ENCODE assay signal across 26 cellular contexts in genomic region chr1:9878421-9878820, GRCh38.
"Had no signal": no experiment of that assay in that cellular context is flagged by ENCODE, and none has a peak within 500 bp of the region (broad histone marks: within the 10 kb centered on the region; RNA-seq: fewer than 3 reads in every experiment).

No MANE protein-coding gene starts in this region.

- H3K4me3 ChIP-seq: ascending aorta, cardiac muscle cell, coronary artery, dorsolateral prefrontal cortex, heart left ventricle, psoas muscle, sigmoid colon, smooth muscle cell, tibial nerve had no signal

- ATAC-seq: heart left ventricle, left ventricle myocardium superior, psoas muscle had no signal

- H3K79me2 ChIP-seq: parathyroid adenoma had no signal

- H3K27me3 ChIP-seq: ascending aorta, cardiac muscle cell, dorsolateral prefrontal cortex, foreskin keratinocyte, heart left ventricle, sigmoid colon, tibial nerve had no signal

- DNase-seq: activated CD4-positive, alpha-beta memory T cell treated with anti-CD3 and anti-CD28 coated beads for 36 hours; activated CD4-positive, alpha-beta T cell treated with anti-CD3 and anti-CD28 coated beads, Interleukin-2, amount 10 ng/mL, durations not matched to agents 24 days and 14 days; activated CD4-positive, CD25-positive, alpha-beta regulatory T cell treated with anti-CD3 and anti-CD28 coated beads, Interleukin-2, amount 50 U/mL, for 72 hours; activated CD8-positive, alpha-beta memory T cell treated with anti-CD3 and anti-CD28 coated beads, Interleukin-2, amount 50 U/mL, for 48 hours; activated gamma-delta T cell; activated naive CD4-positive, alpha-beta T cell treated with anti-CD3 and anti-CD28 coated beads, Interleukin-2, amount 10 ng/mL, durations not matched to agents 7 days and 5 days; activated naive CD8-positive, alpha-beta T cell treated with anti-CD3 and anti-CD28 coated beads, Interleukin-2, amount 10 ng/mL, durations not matched to agents 7 days and 5 days; activated T-cell treated with anti-CD3 and anti-CD28 coated beads, Interleukin-2, amount 50 U/mL, for 24 hours; dorsolateral prefrontal cortex; effector memory CD4-positive, alpha-beta T cell; naive B cell; occipital lobe; sigmoid colon; stimulated activated CD4-positive, alpha-beta T cell treated with anti-CD3 and anti-CD28 coated beads, Interleukin-1b, Interleukin-23, amount 100 ng/mL, for 48 hours; stimulated activated naive CD4-positive, alpha-beta T cell; T-helper 2 cell had no signal

- H3K36me3 ChIP-seq: ascending aorta, cardiac muscle cell had no signal

- H3K9me3 ChIP-seq: ascending aorta, heart left ventricle, psoas muscle, sigmoid colon, tibial nerve had no signal

- H3K4me1 ChIP-seq: parathyroid adenoma had no signal

- H3K4me2 ChIP-seq: smooth muscle cell had no signal

- H3K27ac ChIP-seq: ascending aorta, cardiac muscle cell, coronary artery, foreskin keratinocyte, parathyroid adenoma, psoas muscle, sigmoid colon, tibial nerve had no signal

- H2AFZ ChIP-seq: parathyroid adenoma had no signal
